Comparison of ENCODE assay signal across 14 cellular contexts in the genomic region with DNA sequence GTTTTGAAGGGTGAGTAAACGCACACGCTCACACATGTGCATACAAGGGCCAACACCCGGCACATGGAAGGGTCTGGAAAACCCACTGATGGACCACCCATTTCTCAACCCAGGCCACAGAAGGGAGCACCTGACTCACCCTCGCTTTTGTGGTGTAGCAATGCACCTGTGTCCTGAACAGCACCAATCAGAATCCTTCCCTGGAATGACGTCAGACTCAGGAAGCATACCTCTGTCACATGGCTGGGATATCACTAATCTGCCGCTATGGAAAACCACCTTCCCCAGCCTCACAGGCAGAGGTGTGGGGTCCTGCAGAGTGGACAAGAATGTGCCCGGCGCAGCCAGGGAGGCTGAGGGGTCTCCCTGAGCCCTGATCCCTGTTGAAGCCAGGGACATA. TPM values are rescaled to one million over a fixed set of nuclear protein-coding genes. Genes with fewer than 3 reads are reported as not detected.
DNase-seq lines count a peak whose midpoint lies in the region; ATAC-seq, FAIRE-seq and TF ChIP-seq lines count a peak whose summit lies in the region.
"Had no signal": no experiment of that assay in that cellular context is flagged by ENCODE, and none has a peak within 500 bp of the region (broad histone marks: within the 10 kb centered on the region; RNA-seq: fewer than 3 reads in every experiment).

No MANE protein-coding gene starts in this region.

- intact Hi-C loops in natural killer cell (cut with micrococcal nuclease), result no loop called here

- no peak overlapping the region for H3K4me3 ChIP-seq in brain microvascular endothelial cell (ENCODE audit: low read depth, low read length)
- H3K4me3 ChIP-seq: left ventricle myocardium inferior had no signal

- H3K36me3 Mint-ChIP-seq in natural killer cell, result no peaks in the 10 kb centered on the region
- H3K36me3 Mint-ChIP-seq in natural killer cell treated with Interleukin-12 subunit alpha and Interleukin-12 subunit beta and Interleukin-15 and Interleukin-18, amount 100 ng/mL, for 72 hours, result no peaks in the 10 kb centered on the region
- peaks cover 1% of the 10 kb centered on the region for H3K36me3 Mint-ChIP-seq in T-cell

- no peak overlapping the region for H3K27ac ChIP-seq in brain microvascular endothelial cell
- H3K27ac ChIP-seq: left ventricle myocardium inferior had no signal

- no peak overlapping the region for H3K4me3 Mint-ChIP-seq in natural killer cell
- no peak overlapping the region for H3K4me3 Mint-ChIP-seq in natural killer cell treated with Interleukin-12 subunit alpha and Interleukin-12 subunit beta and Interleukin-15 and Interleukin-18, amount 100 ng/mL, for 72 hours
- peak overlapping the region; percentile 53 to 82 (median 56) for H3K4me3 Mint-ChIP-seq in T-cell
- peak overlapping the region in 1 of 2 donors; percentile 56 for H3K4me3 Mint-ChIP-seq in stimulated activated naive CD8-positive, alpha-beta T cell treated with anti-CD3 and anti-CD28 coated beads, Interleukin-15, amount 100 ng/mL, for 72 hours

- peaks cover 23 to 45% of the 10 kb centered on the region in 2 donors for H3K4me1 Mint-ChIP-seq in natural killer cell
- H3K4me1 Mint-ChIP-seq in natural killer cell treated with Interleukin-12 subunit alpha and Interleukin-12 subunit beta and Interleukin-15 and Interleukin-18, amount 100 ng/mL, for 72 hours (ENCODE audit: low read depth in 2 of 2), result peaks cover 35 to 37% of the 10 kb centered on the region in 2 donors
- H3K4me1 Mint-ChIP-seq in T-cell, result peaks cover 31 to 58% (median 50%) of the 10 kb centered on the region in 3 donors
- peaks cover 71% of the 10 kb centered on the region for H3K4me1 Mint-ChIP-seq in stimulated activated naive CD8-positive, alpha-beta T cell treated with anti-CD3 and anti-CD28 coated beads, Interleukin-15, amount 100 ng/mL, for 72 hours

- no peak for FAIRE-seq in GM12892 (lab: Jason Lieb, UNC)

- CTCF ChIA-PET in T-cell (lab: Charles Lee), result no interaction called here

- no peaks in the 10 kb centered on the region for H3K36me3 ChIP-seq in brain microvascular endothelial cell (replicated peaks)
- H3K36me3 ChIP-seq: left ventricle myocardium inferior had no signal

- H3K9me3 Mint-ChIP-seq in natural killer cell (no peaks in the 10 kb centered on the region), T-cell (no peaks in the 10 kb centered on the region)
- H3K9me3 Mint-ChIP-seq in natural killer cell treated with Interleukin-12 subunit alpha and Interleukin-12 subunit beta and Interleukin-15 and Interleukin-18, amount 100 ng/mL, for 72 hours, result no peaks in the 10 kb centered on the region
- H3K9me3 Mint-ChIP-seq in stimulated activated naive CD8-positive, alpha-beta T cell treated with anti-CD3 and anti-CD28 coated beads, Interleukin-15, amount 100 ng/mL, for 72 hours, result no peaks in the 10 kb centered on the region

- H3K27ac Mint-ChIP-seq in natural killer cell (peak overlapping the region in 1 of 2 donors; percentile 76), T-cell (peak overlapping the region; percentile 52 to 75)
- peak overlapping the region in 1 of 2 donors; percentile 5 for H3K27ac Mint-ChIP-seq in natural killer cell treated with Interleukin-12 subunit alpha and Interleukin-12 subunit beta and Interleukin-15 and Interleukin-18, amount 100 ng/mL, for 72 hours
- peak overlapping the region in 1 of 2 donors; percentile 67 for H3K27ac Mint-ChIP-seq in stimulated activated naive CD8-positive, alpha-beta T cell treated with anti-CD3 and anti-CD28 coated beads, Interleukin-15, amount 100 ng/mL, for 72 hours

- ATAC-seq in natural killer cell, result peak in 2 of 3 donors; percentile 22 to 52
- no peak for ATAC-seq in natural killer cell treated with Interleukin-12 subunit alpha and Interleukin-12 subunit beta and Interleukin-15 and Interleukin-18, amount 100 ng/mL, for 72 hours
- ATAC-seq in T-cell (replicated peaks in 1 of 4), result peak; percentile 64 to 87 (median 69)
- ATAC-seq in stimulated activated naive CD8-positive, alpha-beta T cell treated with anti-CD3 and anti-CD28 coated beads, Interleukin-15, amount 100 ng/mL, for 72 hours, result peak; percentile 42
- ATAC-seq: Panc1 had no signal

- no peaks in the 10 kb centered on the region for H3K27me3 ChIP-seq in brain microvascular endothelial cell (replicated peaks)

- no peak for TF ChIP-seq POLR2A in GM12892 (IDR thresholded peaks at IDR 0.05; ENCODE audit: low read depth, low read length)

- H3K27me3 Mint-ChIP-seq in natural killer cell (ENCODE audit: low read depth in 2 of 2) (peaks cover 22 to 24% of the 10 kb centered on the region in 2 donors), T-cell (no peaks in the 10 kb centered on the region)
- H3K27me3 Mint-ChIP-seq in natural killer cell treated with Interleukin-12 subunit alpha and Interleukin-12 subunit beta and Interleukin-15 and Interleukin-18, amount 100 ng/mL, for 72 hours, result peaks cover 0 to 19% of the 10 kb centered on the region in 2 donors
- no peaks in the 10 kb centered on the region for H3K27me3 Mint-ChIP-seq in stimulated activated naive CD8-positive, alpha-beta T cell treated with anti-CD3 and anti-CD28 coated beads, Interleukin-15, amount 100 ng/mL, for 72 hours

- DNase-seq in natural killer cell (no peak), T-cell (peak in 1 of 34 experiments; percentile 45), cerebellum (ENCODE audit: low spot score) (peak; percentile 49), GM12892 (ENCODE audit: insufficient read length) (no peak), brain microvascular endothelial cell (no peak), amniotic stem cell (lab: John Stamatoyannopoulos, UW) (no peak)
- DNase-seq in natural killer cell treated with Interleukin-12 subunit alpha and Interleukin-12 subunit beta and Interleukin-15 and Interleukin-18, amount 100 ng/mL, for 72 hours (ENCODE audit: low spot score), result no peak
- DNase-seq in stimulated activated naive CD8-positive, alpha-beta T cell treated with anti-CD3 and anti-CD28 coated beads, Interleukin-15, amount 100 ng/mL, for 72 hours, result no peak
- DNase-seq: GOT3, IMR-90, left ventricle myocardium inferior, NCI-H2029 treated with DMSO at 0.1 percent for 48 hours had no signal

- POLR2A ChIA-PET in T-cell (lab: Charles Lee), result no interaction called here

- TF ChIP-seq CTCF in natural killer cell (IDR thresholded peaks at IDR 0.05) (no peak), brain microvascular endothelial cell (IDR thresholded peaks at IDR 0.05; ENCODE audit: low read depth, low read length, missing control alignments) (no peak)

- in situ Hi-C loops in brain microvascular endothelial cell (cut with HindIII; ENCODE audit: low pct_ligation_motif_present, low sequenced_read_pairs), result no loop called here

RNA-seq across cellular contexts. Expression of gene OSM, which starts 9.0 kb away (rescaled TPM):
- total RNA-seq in natural killer cell (100 to 1,000 TPM in 1 of 3 donors, 10 to 100 TPM in 2; 17.4 to 142 (median 18.1) TPM), T-cell (10 to 100 TPM in 2 of 5 donors, 1 to 10 TPM in 3; 5.9 to 16.5 (median 7.4) TPM), cerebellum (0.27 TPM)
- 10 to 100 TPM; 15.5 to 38.7 TPM for total RNA-seq in natural killer cell treated with Interleukin-12 subunit alpha and Interleukin-12 subunit beta and Interleukin-15 and Interleukin-18, amount 100 ng/mL, for 72 hours
- not detected for polyA plus RNA-seq in GM12892 (2012; ENCODE audit: missing spikeins)
- total RNA-seq: glomerular endothelial cell, IMR-90, left ventricle myocardium inferior had no signal
- polyA plus RNA-seq: IMR-90 had no signal

RNA-seq across cellular contexts. Expression of gene CASTOR1, which starts 13.7 kb away (rescaled TPM):
- total RNA-seq in natural killer cell (10 to 100 TPM in 1 of 3 donors, 1 to 10 TPM in 2; 7.0 to 11.9 (median 8.8) TPM), T-cell (10 to 100 TPM; 12.8 to 21.9 (median 16.1) TPM), cerebellum (4.9 TPM)
- 1 to 10 TPM; 4.0 to 4.4 TPM for total RNA-seq in natural killer cell treated with Interleukin-12 subunit alpha and Interleukin-12 subunit beta and Interleukin-15 and Interleukin-18, amount 100 ng/mL, for 72 hours
- 4.7 TPM for polyA plus RNA-seq in GM12892 (2012; ENCODE audit: missing spikeins)

RNA-seq across cellular contexts. Expression of gene LIF, which starts 29.1 kb away (rescaled TPM):
- total RNA-seq in natural killer cell, result 1 to 10 TPM; 2.0 to 2.7 (median 2.6) TPM
- total RNA-seq in natural killer cell treated with Interleukin-12 subunit alpha and Interleukin-12 subunit beta and Interleukin-15 and Interleukin-18, amount 100 ng/mL, for 72 hours, result 100 to 1,000 TPM in 1 of 2 donors, 10 to 100 TPM in 1; 63.3 to 125 TPM
- 1 to 10 TPM in 3 of 5 donors, under 1 TPM in 2; 0.26 to 3.3 (median 1.4) TPM for total RNA-seq in T-cell
- total RNA-seq in cerebellum, result 0.09 TPM
- polyA plus RNA-seq in GM12892 (2012; ENCODE audit: missing spikeins), result 1.2 TPM

RNA-seq across cellular contexts. Expression of gene TBC1D10A, which starts 51.1 kb away (rescaled TPM):
- total RNA-seq in natural killer cell (10 to 100 TPM; 38.9 to 48.0 (median 47.9) TPM), T-cell (10 to 100 TPM; 56.2 to 84.3 (median 82.3) TPM), cerebellum (6.4 TPM)
- total RNA-seq in natural killer cell treated with Interleukin-12 subunit alpha and Interleukin-12 subunit beta and Interleukin-15 and Interleukin-18, amount 100 ng/mL, for 72 hours, result 10 to 100 TPM; 13.9 to 28.3 TPM
- 11.7 TPM for polyA plus RNA-seq in GM12892 (2012; ENCODE audit: missing spikeins)

Comparison
In these comparisons a context has a peak if more than half of its experiments do, and no peak if none do; other contexts are left out.
1. ATAC-seq: peak in natural killer cell (2 of 3), T-cell (4 of 4) and stimulated activated naive CD8-positive, alpha-beta T cell treated with anti-CD3 and anti-CD28 coated beads, Interleukin-15, amount 100 ng/mL, for 72 hours (single experiment); none in natural killer cell treated with Interleukin-12 subunit alpha and Interleukin-12 subunit beta and Interleukin-15 and Interleukin-18, amount 100 ng/mL, for 72 hours (0 of 2).
2. RNA of gene LIF, which starts 29.1 kb away (total RNA-seq): 63.3 to 125 TPM in natural killer cell treated with Interleukin-12 subunit alpha and Interleukin-12 subunit beta and Interleukin-15 and Interleukin-18, amount 100 ng/mL, for 72 hours; 2.0 to 2.7 TPM in natural killer cell, 0.26 to 3.3 TPM in T-cell and 0.09 TPM in cerebellum (single experiment); every median in the first group is over 10 times any median in the second.
3. H3K4me3 Mint-ChIP-seq: peak in T-cell (3 of 3); none in natural killer cell (single experiment) and natural killer cell treated with Interleukin-12 subunit alpha and Interleukin-12 subunit beta and Interleukin-15 and Interleukin-18, amount 100 ng/mL, for 72 hours (single experiment).